In the genomic region with DNA sequence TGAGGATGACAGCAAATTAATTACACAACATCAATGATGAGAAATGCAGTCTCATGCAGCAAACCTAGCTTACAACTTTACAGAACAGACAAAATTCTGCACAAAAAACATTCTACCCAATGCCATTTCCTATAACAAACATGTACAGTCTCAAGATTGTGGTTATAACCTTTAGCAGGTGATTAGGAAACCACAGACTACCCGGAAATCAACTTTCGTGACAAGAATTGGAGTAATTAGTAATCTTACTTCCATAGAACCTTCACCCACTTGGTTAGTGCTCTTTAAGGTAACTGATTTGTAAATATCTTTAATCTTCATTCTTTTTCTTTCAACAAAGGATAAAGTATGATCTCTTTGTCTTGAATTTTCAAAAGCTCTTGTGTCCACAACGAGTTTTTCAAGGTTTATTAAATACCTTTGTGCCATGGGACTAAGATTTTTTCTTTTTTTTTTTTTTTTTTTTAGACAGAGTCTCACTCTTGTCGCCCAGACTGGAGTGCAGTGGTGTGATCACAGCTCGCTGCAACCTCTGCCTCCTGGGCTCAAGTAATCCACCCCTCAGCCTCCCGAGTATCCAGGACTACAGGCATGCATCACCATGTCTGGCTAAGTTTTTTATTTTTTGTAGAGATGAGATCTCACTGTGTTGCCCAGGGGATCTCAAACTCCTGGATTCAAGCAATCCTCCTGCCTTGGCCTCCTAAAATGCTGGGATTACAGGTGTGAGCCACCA, we compare ENCODE assay signal across 10 cellular contexts.
DNase-seq lines count a peak whose midpoint lies in the region; TF ChIP-seq lines count a peak whose summit lies in the region.
"Had no signal": no experiment of that assay in that cellular context is flagged by ENCODE, and none has a peak within 500 bp of the region (broad histone marks: within the 10 kb centered on the region; RNA-seq: fewer than 3 reads in every experiment).

No MANE protein-coding gene starts in this region.

- TF ChIP-seq CTCF in HEK293 (tag by site-specific recombination; IDR thresholded peaks at IDR 0.05) (no peak), tibial nerve (IDR thresholded peaks at IDR 0.05) (no peak)

- H3K27ac ChIP-seq in HEK293 (ENCODE audit: extremely low read depth, low read depth, low read length): no peak overlapping the region
- H3K27ac ChIP-seq in tibial nerve: peak overlapping the region in 1 of 4 donors; percentile 16

- POLR2A ChIA-PET in HEK293 (lab: Yijun Ruan, JAX): no interaction called here

- peak; percentile 61 for DNase-seq in activated CD4-positive, alpha-beta T cell treated with anti-CD3 and anti-CD28 coated beads for 48 hours
- peak; percentile 76 for DNase-seq in central memory CD4-positive, alpha-beta T cell
- DNase-seq in stimulated activated CD4-positive, alpha-beta T cell treated with anti-CD3 and anti-CD28 coated beads, Interleukin-4, amount 100 ng/mL, for 1 hour: peak; percentile 43
- DNase-seq in GOT3 (lab: John Stamatoyannopoulos, UW) (no peak), tibial nerve (ENCODE audit: low spot score in 2 of 2) (no peak), DMS114 treated with DMSO at 0.1 percent for 48 hours (lab: John Stamatoyannopoulos, UW; ENCODE audit: unreplicated experiment) (no peak), mucosa of gallbladder (ENCODE audit: low spot score) (no peak)
- DNase-seq: NCI-H226, SK-N-SH had no signal

- TF ChIP-seq POLR2A in tibial nerve (IDR thresholded peaks at IDR 0.05): no peak

- H3K4me1 ChIP-seq in HEK293 (ENCODE audit: control insufficient read depth, insufficient read depth, low read length) (0 out of 2 replicates have a peak, but pooled peaks cover 5% of the 10 kb centered on the region), tibial nerve (peaks cover 0 to 11% (median 4%) of the 10 kb centered on the region in 4 donors)

- CTCF ChIA-PET in HEK293 (lab: Yijun Ruan, JAX): interaction anchor here (0.7 to 10.0 kb wide), 4 partner anchors 24 to 363 kb away, joined by 3 to 40 read pairs (median 4); no protein-coding TSS in a partner anchor

- H3K9me3 ChIP-seq in HEK293 (ENCODE audit: control insufficient read depth, insufficient read depth, low read depth, low read length): no peaks in the 10 kb centered on the region
- peaks cover 0 to 18% (median 0%) of the 10 kb centered on the region in 4 donors for H3K9me3 ChIP-seq in tibial nerve
- H3K9me3 ChIP-seq: SK-N-SH had no signal

- no peaks in the 10 kb centered on the region for H3K27me3 ChIP-seq in tibial nerve

- TF ChIP-seq EP300 in tibial nerve (IDR thresholded peaks at IDR 0.05): no peak

- no peaks in the 10 kb centered on the region for H3K36me3 ChIP-seq in HEK293 (ENCODE audit: control insufficient read depth in 2 of 2, insufficient read depth in 1 of 2, low read length in 2 of 2)
- H3K36me3 ChIP-seq in tibial nerve: peaks cover 0 to 38% (median 0%) of the 10 kb centered on the region in 3 donors

- 56 to 61% methylated on average over 6 of the region's 6 CpGs for WGBS in tibial nerve, 2 donors

- H3K4me3 ChIP-seq in HEK293 (ENCODE audit: low read depth, low read length) (no peak overlapping the region), tibial nerve (no peak overlapping the region)

TF ChIP-seq in HEK293, 187 proteins besides CTCF, POLR2A, EP300 and RAD21:
- TF ChIP-seq ZNF362 (tag by site-specific recombination; IDR thresholded peaks at IDR 0.05) (0 out of 2 replicates have a peak, but pooled peaks have one; percentile 28), ZNF48 (tag by site-specific recombination; IDR thresholded peaks at IDR 0.05) (no peak), KLF10 (tag by site-specific recombination; IDR thresholded peaks at IDR 0.05) (no peak), INSM2 (tag by site-specific recombination; IDR thresholded peaks at IDR 0.05) (no peak)
TF ChIP-seq in HEK293: peak in this region for 1.

Comparison
In these comparisons a context has a peak if more than half of its experiments do, and no peak if none do; other contexts are left out.
1. DNase-seq: peak in activated CD4-positive, alpha-beta T cell treated with anti-CD3 and anti-CD28 coated beads for 48 hours (single experiment), central memory CD4-positive, alpha-beta T cell (single experiment) and stimulated activated CD4-positive, alpha-beta T cell treated with anti-CD3 and anti-CD28 coated beads, Interleukin-4, amount 100 ng/mL, for 1 hour (single experiment); none in GOT3 (single experiment), tibial nerve (0 of 2), DMS114 treated with DMSO at 0.1 percent for 48 hours (single experiment) and mucosa of gallbladder (single experiment).